In the genomic region with DNA sequence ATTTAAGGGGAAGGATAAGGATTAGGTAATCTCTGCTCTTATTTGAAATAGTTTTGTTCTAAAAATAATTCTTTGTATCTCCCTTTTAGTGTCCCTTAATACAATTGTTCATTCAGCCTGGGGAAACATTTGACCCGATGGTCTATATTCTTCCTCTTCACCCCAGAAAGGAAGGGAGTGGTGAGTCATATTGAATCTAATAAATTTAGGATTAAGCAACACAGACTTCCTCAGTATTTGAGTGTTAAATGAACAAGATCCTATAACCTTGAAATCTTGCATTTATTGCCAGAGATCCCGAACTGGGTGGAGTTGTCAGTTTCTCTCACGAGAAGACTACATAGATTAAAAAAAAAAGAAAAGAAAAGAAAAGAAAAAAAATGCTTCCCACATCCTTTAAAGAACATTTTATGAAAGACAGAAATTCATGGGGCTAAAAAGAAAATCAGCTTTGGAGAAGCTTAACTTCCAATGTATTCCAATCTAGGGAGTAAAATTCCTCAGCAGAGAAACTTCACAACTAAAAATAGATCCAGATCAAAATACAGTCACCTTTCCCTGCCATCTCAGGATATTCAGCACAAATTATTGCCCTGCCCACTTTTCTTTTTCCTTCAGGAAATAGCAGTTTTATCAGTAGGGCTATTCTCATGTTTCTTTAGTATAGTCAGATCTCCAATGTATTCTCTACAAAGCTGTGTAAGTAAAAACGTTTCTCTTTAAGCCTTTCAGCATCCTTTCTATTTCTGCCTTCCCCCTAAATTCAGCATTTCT, we compare ENCODE assay signal across 1 cellular context.
TF ChIP-seq lines count a peak whose summit lies in the region.

No MANE protein-coding gene starts in this region.

TF ChIP-seq in HCT116, 20 proteins besides CTCF, POLR2A, EP300 and RAD21:
- TF ChIP-seq, protein P1, sequence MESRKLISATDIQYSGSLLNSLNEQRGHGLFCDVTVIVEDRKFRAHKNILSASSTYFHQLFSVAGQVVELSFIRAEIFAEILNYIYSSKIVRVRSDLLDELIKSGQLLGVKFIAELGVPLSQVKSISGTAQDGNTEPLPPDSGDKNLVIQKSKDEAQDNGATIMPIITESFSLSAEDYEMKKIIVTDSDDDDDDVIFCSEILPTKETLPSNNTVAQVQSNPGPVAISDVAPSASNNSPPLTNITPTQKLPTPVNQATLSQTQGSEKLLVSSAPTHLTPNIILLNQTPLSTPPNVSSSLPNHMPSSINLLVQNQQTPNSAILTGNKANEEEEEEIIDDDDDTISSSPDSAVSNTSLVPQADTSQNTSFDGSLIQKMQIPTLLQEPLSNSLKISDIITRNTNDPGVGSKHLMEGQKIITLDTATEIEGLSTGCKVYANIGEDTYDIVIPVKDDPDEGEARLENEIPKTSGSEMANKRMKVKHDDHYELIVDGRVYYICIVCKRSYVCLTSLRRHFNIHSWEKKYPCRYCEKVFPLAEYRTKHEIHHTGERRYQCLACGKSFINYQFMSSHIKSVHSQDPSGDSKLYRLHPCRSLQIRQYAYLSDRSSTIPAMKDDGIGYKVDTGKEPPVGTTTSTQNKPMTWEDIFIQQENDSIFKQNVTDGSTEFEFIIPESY (IDR thresholded peaks at IDR 0.05; ENCODE audit: extremely low read depth, insufficient replicate concordance, low read length): no peak
- TF ChIP-seq, protein P2, sequence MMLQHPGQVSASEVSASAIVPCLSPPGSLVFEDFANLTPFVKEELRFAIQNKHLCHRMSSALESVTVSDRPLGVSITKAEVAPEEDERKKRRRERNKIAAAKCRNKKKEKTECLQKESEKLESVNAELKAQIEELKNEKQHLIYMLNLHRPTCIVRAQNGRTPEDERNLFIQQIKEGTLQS (IDR thresholded peaks at IDR 0.05): no peak
- no peak for TF ChIP-seq SRF (IDR thresholded peaks at IDR 0.05; ENCODE audit: low read depth)
- no peak for TF ChIP-seq ZNF274 (IDR thresholded peaks at IDR 0.05; ENCODE audit: low read depth, low read length)
- TF ChIP-seq, protein P3, sequence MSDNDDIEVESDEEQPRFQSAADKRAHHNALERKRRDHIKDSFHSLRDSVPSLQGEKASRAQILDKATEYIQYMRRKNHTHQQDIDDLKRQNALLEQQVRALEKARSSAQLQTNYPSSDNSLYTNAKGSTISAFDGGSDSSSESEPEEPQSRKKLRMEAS (IDR thresholded peaks at IDR 0.05): no peak
- TF ChIP-seq EZH2 (IDR thresholded peaks at IDR 0.05): no peak
- no peak for TF ChIP-seq POLR2AphosphoS5 (IDR thresholded peaks at IDR 0.05; ENCODE audit: low read depth, low read length)
- no peak for TF ChIP-seq ZFX (IDR thresholded peaks at IDR 0.05)
- TF ChIP-seq YY1 (IDR thresholded peaks at IDR 0.05; ENCODE audit: extremely low read depth, insufficient replicate concordance, low read depth, low read length): no peak
- no peak for TF ChIP-seq CBX3 (IDR thresholded peaks at IDR 0.05; ENCODE audit: low read depth)
- TF ChIP-seq, protein P4, sequence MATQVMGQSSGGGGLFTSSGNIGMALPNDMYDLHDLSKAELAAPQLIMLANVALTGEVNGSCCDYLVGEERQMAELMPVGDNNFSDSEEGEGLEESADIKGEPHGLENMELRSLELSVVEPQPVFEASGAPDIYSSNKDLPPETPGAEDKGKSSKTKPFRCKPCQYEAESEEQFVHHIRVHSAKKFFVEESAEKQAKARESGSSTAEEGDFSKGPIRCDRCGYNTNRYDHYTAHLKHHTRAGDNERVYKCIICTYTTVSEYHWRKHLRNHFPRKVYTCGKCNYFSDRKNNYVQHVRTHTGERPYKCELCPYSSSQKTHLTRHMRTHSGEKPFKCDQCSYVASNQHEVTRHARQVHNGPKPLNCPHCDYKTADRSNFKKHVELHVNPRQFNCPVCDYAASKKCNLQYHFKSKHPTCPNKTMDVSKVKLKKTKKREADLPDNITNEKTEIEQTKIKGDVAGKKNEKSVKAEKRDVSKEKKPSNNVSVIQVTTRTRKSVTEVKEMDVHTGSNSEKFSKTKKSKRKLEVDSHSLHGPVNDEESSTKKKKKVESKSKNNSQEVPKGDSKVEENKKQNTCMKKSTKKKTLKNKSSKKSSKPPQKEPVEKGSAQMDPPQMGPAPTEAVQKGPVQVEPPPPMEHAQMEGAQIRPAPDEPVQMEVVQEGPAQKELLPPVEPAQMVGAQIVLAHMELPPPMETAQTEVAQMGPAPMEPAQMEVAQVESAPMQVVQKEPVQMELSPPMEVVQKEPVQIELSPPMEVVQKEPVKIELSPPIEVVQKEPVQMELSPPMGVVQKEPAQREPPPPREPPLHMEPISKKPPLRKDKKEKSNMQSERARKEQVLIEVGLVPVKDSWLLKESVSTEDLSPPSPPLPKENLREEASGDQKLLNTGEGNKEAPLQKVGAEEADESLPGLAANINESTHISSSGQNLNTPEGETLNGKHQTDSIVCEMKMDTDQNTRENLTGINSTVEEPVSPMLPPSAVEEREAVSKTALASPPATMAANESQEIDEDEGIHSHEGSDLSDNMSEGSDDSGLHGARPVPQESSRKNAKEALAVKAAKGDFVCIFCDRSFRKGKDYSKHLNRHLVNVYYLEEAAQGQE (IDR thresholded peaks at IDR 0.05; ENCODE audit: low read depth): no peak
- no peak for TF ChIP-seq JUND (IDR thresholded peaks at IDR 0.05)
- no peak for TF ChIP-seq TCF7L2 (IDR thresholded peaks at IDR 0.05; ENCODE audit: borderline replicate concordance, extremely low read depth, insufficient read depth, insufficient read length)
- no peak for TF ChIP-seq FOSL1 (IDR thresholded peaks at IDR 0.05; ENCODE audit: low read depth)
- no peak for TF ChIP-seq SP1 (IDR thresholded peaks at IDR 0.05; ENCODE audit: low read depth)
